8 cellular contexts compared by ENCODE assay signal in genomic region chr4:37976513-37976912, GRCh38. TPM values are rescaled to one million over a fixed set of nuclear protein-coding genes. Genes with fewer than 3 reads are reported as not detected.
DNase-seq lines count a peak whose midpoint lies in the region; ATAC-seq and TF ChIP-seq lines count a peak whose summit lies in the region.

No MANE protein-coding gene starts in this region.

- no peak for TF ChIP-seq POLR2A in right lobe of liver (IDR thresholded peaks at IDR 0.05)
- no peak for TF ChIP-seq POLR2A in upper lobe of left lung (IDR thresholded peaks at IDR 0.05)

- H3K4me3 ChIP-seq in right lobe of liver (peak overlapping the region; percentile 47 to 87 (median 78)), upper lobe of left lung (peak overlapping the region in 3 of 4 donors; percentile 75 to 90 (median 78))

- no peaks in the 10 kb centered on the region for H3K36me3 ChIP-seq in right lobe of liver
- no peaks in the 10 kb centered on the region for H3K36me3 ChIP-seq in upper lobe of left lung

- no peak for TF ChIP-seq CTCF in MCF 10A (IDR thresholded peaks at IDR 0.05; ENCODE audit: unreplicated experiment)
- TF ChIP-seq CTCF in right lobe of liver (IDR thresholded peaks at IDR 0.05): no peak
- TF ChIP-seq CTCF in upper lobe of left lung (IDR thresholded peaks at IDR 0.05): no peak

- CTCF ChIA-PET in MCF 10A (lab: Yijun Ruan, JAX): interaction anchor here (0.7 to 1.3 kb wide), 7 partner anchors 11 to 404 kb away, joined by 3 to 7 read pairs (median 3); no protein-coding TSS in a partner anchor

- POLR2A ChIA-PET in MCF 10A (lab: Yijun Ruan, JAX): interaction anchor here (0.6 to 1.2 kb wide), 3 partner anchors 67 to 182 kb away, joined by 3 to 4 read pairs (median 3); partner anchors contain the start of gene PGM2

- WGBS in right lobe of liver (ENCODE audit: insufficient coverage, low coverage, low lambda C conversion rate, missing lambda C conversion rate): 0% methylated on average over 3 of the region's 3 CpGs
- WGBS in upper lobe of left lung, 2 donors: 43 to 50% methylated on average over 3 of the region's 3 CpGs

- BruUV-seq in MCF 10A (replicated peaks; lab: Mats Ljungman, UMichigan): no TSS peak

- no peaks in the 10 kb centered on the region for H3K9me3 ChIP-seq in right lobe of liver
- H3K9me3 ChIP-seq in upper lobe of left lung: no peaks in the 10 kb centered on the region

- no peak for TF ChIP-seq EP300 in upper lobe of left lung (IDR thresholded peaks at IDR 0.05)

- H3K4me1 ChIP-seq in right lobe of liver: peaks cover 0 to 30% (median 5%) of the 10 kb centered on the region in 4 donors
- H3K4me1 ChIP-seq in upper lobe of left lung: peaks cover 5 to 22% (median 16%) of the 10 kb centered on the region in 4 donors

- no peaks in the 10 kb centered on the region for H3K9me3 Mint-ChIP-seq in activated T-cell treated with anti-CD3 and anti-CD28 coated beads, Interleukin-2, amount 50 U/mL, for 4 hours
- H3K9me3 Mint-ChIP-seq in MCF 10A (ENCODE audit: unreplicated experiment): no peaks in the 10 kb centered on the region

- no peak overlapping the region for H3K27ac Mint-ChIP-seq in MCF 10A (ENCODE audit: low read depth, unreplicated experiment)

- no peak for ATAC-seq in activated T-cell treated with anti-CD3 and anti-CD28 coated beads, Interleukin-2, amount 50 U/mL, for 4 hours
- peak; percentile 53 to 69 (median 58) for ATAC-seq in right lobe of liver
- ATAC-seq in upper lobe of left lung (ENCODE audit: low FRiP score in 2 of 2): no peak
- ATAC-seq in GM21367 (IDR thresholded peaks at IDR 0.05; ENCODE audit: unreplicated experiment): no peak
- ATAC-seq in GM19023 (IDR thresholded peaks at IDR 0.05; ENCODE audit: unreplicated experiment): no peak

- H3K36me3 Mint-ChIP-seq in activated T-cell treated with anti-CD3 and anti-CD28 coated beads, Interleukin-2, amount 50 U/mL, for 4 hours (ENCODE audit: insufficient read depth): no peaks in the 10 kb centered on the region
- no peaks in the 10 kb centered on the region for H3K36me3 Mint-ChIP-seq in MCF 10A (ENCODE audit: insufficient read depth, unreplicated experiment)

- H3K27me3 ChIP-seq in right lobe of liver: no peaks in the 10 kb centered on the region
- H3K27me3 ChIP-seq in upper lobe of left lung: no peaks in the 10 kb centered on the region

- H3K4me3 Mint-ChIP-seq in activated T-cell treated with anti-CD3 and anti-CD28 coated beads, Interleukin-2, amount 50 U/mL, for 4 hours: peak overlapping the region; percentile 74
- peak overlapping the region; percentile 77 for H3K4me3 Mint-ChIP-seq in MCF 10A (ENCODE audit: unreplicated experiment)

- H3K4me1 Mint-ChIP-seq in activated T-cell treated with anti-CD3 and anti-CD28 coated beads, Interleukin-2, amount 50 U/mL, for 4 hours (ENCODE audit: low read depth): peaks cover 25% of the 10 kb centered on the region
- peaks cover 5% of the 10 kb centered on the region for H3K4me1 Mint-ChIP-seq in MCF 10A (ENCODE audit: insufficient read depth, unreplicated experiment)

- peak overlapping the region; percentile 94 to 99 (median 95) for H3K27ac ChIP-seq in right lobe of liver
- H3K27ac ChIP-seq in upper lobe of left lung: peak overlapping the region; percentile 74 to 98 (median 90)

- DNase-seq in activated T-cell treated with anti-CD3 and anti-CD28 coated beads, Interleukin-2, amount 50 U/mL, for 4 hours: no peak
- DNase-seq in activated T-cell treated with anti-CD3 and anti-CD28 coated beads for 4 hours (no peak), MCF 10A (ENCODE audit: unreplicated experiment) (peak; percentile 11), right lobe of liver (no peak), upper lobe of left lung (no peak)
- no peak for DNase-seq in activated CD4-positive, CD25-positive, alpha-beta regulatory T cell treated with anti-CD3 and anti-CD28 coated beads, Interleukin-2, amount 50 U/mL, for 72 hours

- intact Hi-C loops in MCF 10A (cut with micrococcal nuclease) (loop anchor here (5.0 kb wide), 2 partner anchors 61 to 84 kb away; partner anchors contain the start of gene TBC1D1), right lobe of liver (cut with DNase I) (loop anchor here in 1 of 2 donors (10.0 kb wide), 1 partner anchor 92 kb away; no protein-coding TSS in a partner anchor)

- H3K27me3 Mint-ChIP-seq in activated T-cell treated with anti-CD3 and anti-CD28 coated beads, Interleukin-2, amount 50 U/mL, for 4 hours (ENCODE audit: low read depth): no peaks in the 10 kb centered on the region
- H3K27me3 Mint-ChIP-seq in MCF 10A (ENCODE audit: insufficient read depth, unreplicated experiment): no peaks in the 10 kb centered on the region

RNA-seq across cellular contexts. Expression of gene PTTG2, which starts 16.3 kb away (rescaled TPM):
- total RNA-seq in activated T-cell treated with anti-CD3 and anti-CD28 coated beads, Interleukin-2, amount 50 U/mL, for 4 hours: not detected
- total RNA-seq in MCF 10A (2022): not detected in 2 replicates
- under 1 TPM in 1 of 6 experiments, not detected in 5; 0.32 TPM for total RNA-seq in right lobe of liver
- total RNA-seq in upper lobe of left lung: 10 to 100 TPM in 1 of 6 donors, 1 to 10 TPM in 1, under 1 TPM in 2, not detected in 2; 0.43 to 22.0 (median 0.85) TPM

Comparison
In these comparisons a context has a peak if more than half of its experiments do, and no peak if none do; other contexts are left out.
1. ATAC-seq: peak in right lobe of liver (4 of 4); none in activated T-cell treated with anti-CD3 and anti-CD28 coated beads, Interleukin-2, amount 50 U/mL, for 4 hours (0 of 2), upper lobe of left lung (0 of 2), GM21367 (single experiment) and GM19023 (single experiment).